ENCODE assay signal across 16 cellular contexts in genomic region chr4:48090621-48091020, GRCh38.
"Had no signal": no experiment of that assay in that cellular context is flagged by ENCODE, and none has a peak within 500 bp of the region (broad histone marks: within the 10 kb centered on the region; RNA-seq: fewer than 3 reads in every experiment).

No MANE protein-coding gene starts in this region.

- H3K4me1 ChIP-seq: tibial nerve, vagina had no signal

- H3K27me3 ChIP-seq: cardiac muscle cell, tibial nerve, vagina had no signal

- H3K4me3 ChIP-seq: cardiac muscle cell, tibial nerve, vagina had no signal

- H3K9me3 ChIP-seq: tibial nerve, vagina had no signal

- H3K4me3 Mint-ChIP-seq: activated CD8-positive, alpha-beta T cell treated with anti-CD3 and anti-CD28 coated beads, Interleukin-2, amount 10 ng/mL, durations not matched to agents 7 days and 5 days; activated T-helper 1 cell treated with anti-CD3 and anti-CD28 coated beads, Interleukin-12 subunit alpha, Interleukin-12 subunit beta, Interleukin-2, Interleukin-4 antibody, amounts not matched to agents 30 ng/mL and 10 ng/mL and 1 ng/mL, durations not matched to agents 14 hours and 24 hours and 36 hours; memory B cell; natural killer cell had no signal

- H3K27ac Mint-ChIP-seq: activated CD8-positive, alpha-beta T cell treated with anti-CD3 and anti-CD28 coated beads, Interleukin-2, amount 10 ng/mL, durations not matched to agents 7 days and 5 days; activated T-helper 1 cell treated with anti-CD3 and anti-CD28 coated beads, Interleukin-12 subunit alpha, Interleukin-12 subunit beta, Interleukin-2, Interleukin-4 antibody, amounts not matched to agents 30 ng/mL and 10 ng/mL and 1 ng/mL, durations not matched to agents 14 hours and 24 hours and 36 hours; memory B cell; natural killer cell had no signal

- H3K36me3 Mint-ChIP-seq: memory B cell had no signal

- H3K36me3 ChIP-seq: cardiac muscle cell, tibial nerve, vagina had no signal

- H3K27me3 Mint-ChIP-seq: memory B cell had no signal

- H3K9me3 Mint-ChIP-seq: activated T-helper 1 cell treated with anti-CD3 and anti-CD28 coated beads, Interleukin-12 subunit alpha, Interleukin-12 subunit beta, Interleukin-2, Interleukin-4 antibody, amounts not matched to agents 30 ng/mL and 10 ng/mL and 1 ng/mL, durations not matched to agents 14 hours and 24 hours and 36 hours; memory B cell; natural killer cell had no signal

- ATAC-seq: activated CD8-positive, alpha-beta T cell treated with anti-CD3 and anti-CD28 coated beads, Interleukin-2, amount 10 ng/mL, durations not matched to agents 7 days and 5 days; left lobe of liver; natural killer cell; right cardiac atrium had no signal

- DNase-seq: activated CD4-positive, alpha-beta T cell treated with anti-CD3 and anti-CD28 coated beads for 48 hours; activated CD8-positive, alpha-beta memory T cell treated with anti-CD3 and anti-CD28 coated beads, Interleukin-2, amount 50 U/mL, for 48 hours; activated CD8-positive, alpha-beta T cell treated with anti-CD3 and anti-CD28 coated beads, Interleukin-2, amount 10 ng/mL, durations not matched to agents 7 days and 5 days; activated naive CD4-positive, alpha-beta T cell treated with Interleukin-2 at 50 U/mL for 16 hours; foreskin melanocyte; head of caudate nucleus; natural killer cell; nucleus accumbens; right cardiac atrium; small intestine had no signal

- H3K27ac ChIP-seq: cardiac muscle cell, tibial nerve, vagina had no signal

- H3K4me1 Mint-ChIP-seq: memory B cell had no signal
